Comparison of ENCODE assay signal across 9 cellular contexts in the genomic region with DNA sequence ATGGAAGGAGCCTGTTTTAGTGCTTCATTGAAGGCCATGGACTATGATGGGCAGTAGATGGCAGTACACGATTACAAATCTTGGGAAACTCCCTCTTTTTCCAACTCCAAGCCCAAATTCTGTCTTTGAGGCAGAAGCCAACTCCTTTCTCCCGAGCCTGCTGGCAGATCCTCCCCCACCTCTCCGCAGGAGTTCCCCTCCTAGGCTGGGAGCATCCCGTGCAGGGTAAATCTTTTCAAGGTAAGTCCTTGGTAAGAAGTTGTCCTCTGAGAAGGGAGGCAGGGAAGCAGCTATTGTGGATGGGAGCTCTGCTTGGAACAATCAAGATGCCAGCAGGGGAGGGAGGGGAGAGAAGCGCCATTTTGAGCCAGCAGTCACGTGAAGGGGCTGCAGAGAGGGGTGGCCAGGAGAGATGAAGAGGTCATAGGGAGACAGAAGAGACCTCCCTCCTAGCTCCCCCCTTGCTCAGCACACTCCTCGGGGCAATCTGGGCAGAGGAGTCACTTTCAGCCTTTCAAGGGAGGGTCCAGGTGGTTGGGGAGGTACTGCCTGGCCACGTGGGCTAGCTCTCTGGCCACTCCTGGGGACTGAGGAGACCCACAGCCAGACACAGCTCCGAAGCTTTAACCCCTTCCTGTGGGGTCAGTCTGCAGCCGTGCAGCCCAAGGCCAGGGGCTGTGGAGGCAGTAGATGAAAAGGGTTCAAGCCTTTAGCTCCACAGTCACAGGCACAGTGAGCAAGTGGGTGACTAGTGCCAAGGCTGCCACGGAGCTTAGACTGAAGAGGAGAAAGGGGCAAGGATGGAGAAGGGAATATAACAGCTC. TPM values are rescaled to one million over a fixed set of nuclear protein-coding genes. Genes with fewer than 3 reads are reported as not detected.
DNase-seq lines count a peak whose midpoint lies in the region; ATAC-seq and TF ChIP-seq lines count a peak whose summit lies in the region.
"Had no signal": no experiment of that assay in that cellular context is flagged by ENCODE, and none has a peak within 500 bp of the region (broad histone marks: within the 10 kb centered on the region; RNA-seq: fewer than 3 reads in every experiment).

No MANE protein-coding gene starts in this region.

- H3K36me3 ChIP-seq in iPS DF 6.9 (ENCODE audit: control insufficient read depth, insufficient read depth, low read length) = no peaks in the 10 kb centered on the region

- peaks cover 1% of the 10 kb centered on the region; the same call in 1 of the 2 replicates for H3K4me1 ChIP-seq in iPS DF 6.9 (ENCODE audit: control insufficient read depth, insufficient read depth, low read length)

- peak; percentile 63 for TF ChIP-seq CTCF in MCF 10A (IDR thresholded peaks at IDR 0.05; ENCODE audit: unreplicated experiment)

- no peak overlapping the region for H3K27ac ChIP-seq in iPS DF 6.9 (ENCODE audit: low read length)

- no peaks in the 10 kb centered on the region; the same call in 1 of the 2 replicates for H3K27me3 ChIP-seq in iPS DF 6.9 (ENCODE audit: control insufficient read depth, insufficient read depth, low read length)

- H3K4me3 ChIP-seq in iPS DF 6.9 (ENCODE audit: low read length) = peak overlapping the region; percentile 46; the same call in 1 of the 2 replicates

- WGBS in iPS DF 6.9 (ENCODE audit: insufficient coverage, insufficient read length) = no CpG with 5 or more reads among the region's 11 CpGs

- POLR2A ChIA-PET in MCF 10A (lab: Yijun Ruan, JAX) = interaction anchor here (0.7 to 2.5 kb wide), 23 partner anchors 9 to 1010 kb away, joined by 3 to 38 read pairs (median 4); a partner anchor contains a TSS

- no peaks in the 10 kb centered on the region for H3K9me3 ChIP-seq in iPS DF 6.9 (ENCODE audit: control insufficient read depth, insufficient read depth, low read length)

- CTCF ChIA-PET in MCF 10A (lab: Yijun Ruan, JAX) = interaction anchor here (0.6 to 2.8 kb wide), 52 partner anchors 9 to 1153 kb away, joined by 3 to 49 read pairs (median 4); a partner anchor contains a TSS

- peak overlapping the region; percentile 76 for H3K4me3 Mint-ChIP-seq in MCF 10A (ENCODE audit: unreplicated experiment)

- no peaks in the 10 kb centered on the region for H3K27me3 Mint-ChIP-seq in MCF 10A (ENCODE audit: insufficient read depth, unreplicated experiment)

- peaks cover 9% of the 10 kb centered on the region for H3K36me3 Mint-ChIP-seq in MCF 10A (ENCODE audit: insufficient read depth, unreplicated experiment)

- BruUV-seq in MCF 10A (replicated peaks; lab: Mats Ljungman, UMichigan) = no TSS peak

- intact Hi-C loops in MCF 10A (cut with micrococcal nuclease) = loop anchor here (1.0 to 5.0 kb wide), 7 partner anchors 171 to 522 kb away; no protein-coding TSS in a partner anchor
- intact Hi-C loops in sciatic nerve (cut with DNase I) = no loop called here

- peaks cover 7% of the 10 kb centered on the region for H3K9me3 Mint-ChIP-seq in MCF 10A (ENCODE audit: unreplicated experiment)

- ATAC-seq in HG03432 (IDR thresholded peaks at IDR 0.05; ENCODE audit: unreplicated experiment) = peak; percentile 79
- ATAC-seq in sciatic nerve = peak; percentile 90

- DNase-seq in DMS 273 treated with DMSO at 0.1 percent for 48 hours (lab: John Stamatoyannopoulos, UW) (peak; percentile 62), NCI-H748 (lab: John Stamatoyannopoulos, UW; ENCODE audit: unreplicated experiment) (peak; percentile 81), MCF 10A (ENCODE audit: unreplicated experiment) (peak; percentile 87), iPS DF 6.9 (ENCODE audit: low read depth, low spot score) (peak; percentile 70), sciatic nerve (ENCODE audit: low spot score) (peak; percentile 68), NCI-H1436 (lab: John Stamatoyannopoulos, UW) (no peak)
- DNase-seq in stimulated activated CD8-positive, alpha-beta memory T cell treated with anti-CD3 and anti-CD28 coated beads, Interleukin-4, amount 100 ng/mL, for 48 hours = no peak

- H3K27ac Mint-ChIP-seq in MCF 10A (ENCODE audit: low read depth, unreplicated experiment) = peak overlapping the region; percentile 59

- peaks cover 13% of the 10 kb centered on the region for H3K4me1 Mint-ChIP-seq in MCF 10A (ENCODE audit: insufficient read depth, unreplicated experiment)

RNA-seq across cellular contexts. Expression of a gene that starts 9.6 kb away (rescaled TPM):
- total RNA-seq in MCF 10A (2022) (7.7 and 8.6 TPM in 2 replicates), sciatic nerve (35.6 TPM)
- total RNA-seq: T-helper 1 cell treated with Interleukin-12 subunit alpha and Interleukin-12 subunit beta and Interleukin-4 antibody, amounts not matched to agents 30 ng/mL and 1 ng/mL, for 36 hours had no signal

RNA-seq across cellular contexts. Expression of a gene that starts 51.5 kb away (rescaled TPM):
- total RNA-seq in MCF 10A (2022) = not detected in 2 replicates
- 3.3 TPM for total RNA-seq in sciatic nerve
- total RNA-seq: T-helper 1 cell treated with Interleukin-12 subunit alpha and Interleukin-12 subunit beta and Interleukin-4 antibody, amounts not matched to agents 30 ng/mL and 1 ng/mL, for 36 hours had no signal

Comparison
In these comparisons a context has a peak if more than half of its experiments do, and no peak if none do; other contexts are left out.
1. DNase-seq: peak in DMS 273 treated with DMSO at 0.1 percent for 48 hours (single experiment), NCI-H748 (single experiment), MCF 10A (single experiment), iPS DF 6.9 (single experiment) and sciatic nerve (single experiment); none in NCI-H1436 (single experiment) and stimulated activated CD8-positive, alpha-beta memory T cell treated with anti-CD3 and anti-CD28 coated beads, Interleukin-4, amount 100 ng/mL, for 48 hours (single experiment).